11 cellular contexts compared by ENCODE assay signal in genomic region chr2:88735853-88736252, GRCh38. TPM values are rescaled to one million over a fixed set of nuclear protein-coding genes. Genes with fewer than 3 reads are reported as not detected.
A peak's percentile ranks its signal among the peaks of the same experiment; 100 is the strongest.
DNase-seq lines count a peak whose midpoint lies in the region; ATAC-seq and TF ChIP-seq lines count a peak whose summit lies in the region.
"Had no signal": no experiment of that assay in that cellular context is flagged by ENCODE, and none has a peak within 500 bp of the region (broad histone marks: within the 10 kb centered on the region; RNA-seq: fewer than 3 reads in every experiment).

No MANE protein-coding gene starts in this region.

- H4K20me1 ChIP-seq in smooth muscle cell (ENCODE audit: low read depth) (peaks cover 2% of the 10 kb centered on the region), osteoblast (ENCODE audit: insufficient read depth, low read length) (peaks cover 27% of the 10 kb centered on the region)

- no peaks in the 10 kb centered on the region for H3K9me3 ChIP-seq in smooth muscle cell (replicated peaks; ENCODE audit: low read depth)
- H3K9me3 ChIP-seq in gastroesophageal sphincter = no peaks in the 10 kb centered on the region
- H3K9me3 ChIP-seq in osteoblast (ENCODE audit: low read depth, low read length) = no peaks in the 10 kb centered on the region

- no peak for ATAC-seq in memory B cell (ENCODE audit: low read depth)
- peak; percentile 83 for ATAC-seq in stimulated activated naive CD8-positive, alpha-beta T cell treated with anti-CD3 and anti-CD28 coated beads, Interleukin-15, Interleukin-2, amounts not matched to agents 100 U/mL and 50 U/mL, for 24 hours
- ATAC-seq in gastroesophageal sphincter = no peak

- H3F3A ChIP-seq in smooth muscle cell (ENCODE audit: low read depth) = no peaks in the 10 kb centered on the region

- H3K36me3 ChIP-seq in smooth muscle cell (ENCODE audit: low read depth) = peaks cover 6% of the 10 kb centered on the region
- peaks cover 0 to 59% of the 10 kb centered on the region in 2 donors for H3K36me3 ChIP-seq in gastroesophageal sphincter
- peaks cover 5% of the 10 kb centered on the region for H3K36me3 ChIP-seq in osteoblast (ENCODE audit: insufficient read depth, low read length)

- H3K4me2 ChIP-seq in smooth muscle cell (no peak overlapping the region), osteoblast (ENCODE audit: insufficient read depth, low read length) (no peak overlapping the region)

- no peaks in the 10 kb centered on the region for H3K27me3 Mint-ChIP-seq in activated naive CD4-positive, alpha-beta T cell treated with anti-CD3 and anti-CD28 coated beads for 36 hours (ENCODE audit: low read depth)
- H3K27me3 Mint-ChIP-seq in memory B cell = no peaks in the 10 kb centered on the region
- H3K27me3 Mint-ChIP-seq: B cell had no signal

- CTCF ChIA-PET in activated naive CD4-positive, alpha-beta T cell treated with anti-CD3 and anti-CD28 coated beads for 36 hours (lab: Charles Lee) = interaction anchor here (1.5 to 2.0 kb wide), 3 partner anchors 42 to 144 kb away, joined by 4 to 7 read pairs (median 5); no protein-coding TSS in a partner anchor

- TF ChIP-seq CTCF in smooth muscle cell (IDR thresholded peaks at IDR 0.05; ENCODE audit: borderline replicate concordance, insufficient read depth, poor library complexity, severe bottlenecking) = no peak
- TF ChIP-seq CTCF in gastroesophageal sphincter (IDR thresholded peaks at IDR 0.05) = no peak
- TF ChIP-seq CTCF in osteoblast (IDR thresholded peaks at IDR 0.05; ENCODE audit: extremely low read depth, low read depth, low read length) = no peak

- H3K9me3 Mint-ChIP-seq in activated naive CD4-positive, alpha-beta T cell treated with anti-CD3 and anti-CD28 coated beads for 36 hours = no peaks in the 10 kb centered on the region
- no peaks in the 10 kb centered on the region for H3K9me3 Mint-ChIP-seq in memory B cell

- H3K9ac ChIP-seq in smooth muscle cell (ENCODE audit: low read depth) = no peak overlapping the region

- H3K4me1 ChIP-seq in smooth muscle cell (ENCODE audit: low read depth) (no peaks in the 10 kb centered on the region), gastroesophageal sphincter (no peaks in the 10 kb centered on the region), osteoblast (ENCODE audit: insufficient read depth, low read length) (peaks cover 13% of the 10 kb centered on the region)

- TF ChIP-seq EP300 in gastroesophageal sphincter (IDR thresholded peaks at IDR 0.05) = no peak

- no peak overlapping the region for H3K4me3 ChIP-seq in smooth muscle cell
- H3K4me3 ChIP-seq in gastroesophageal sphincter = no peak overlapping the region
- no peak overlapping the region for H3K4me3 ChIP-seq in osteoblast (ENCODE audit: insufficient read depth, low read length)

- no peak overlapping the region for H2AFZ ChIP-seq in smooth muscle cell (ENCODE audit: low read depth)
- no peak overlapping the region for H2AFZ ChIP-seq in osteoblast (ENCODE audit: low read length)

- H3K27ac Mint-ChIP-seq in activated naive CD4-positive, alpha-beta T cell treated with anti-CD3 and anti-CD28 coated beads for 36 hours = peak overlapping the region; percentile 78
- H3K27ac Mint-ChIP-seq in memory B cell = peak overlapping the region; percentile 75
- H3K27ac Mint-ChIP-seq: B cell had no signal

- intact Hi-C loops in activated naive CD4-positive, alpha-beta T cell treated with anti-CD3 and anti-CD28 coated beads for 36 hours (cut with micrococcal nuclease) = no loop called here

- 80% methylated on average over 6 of the region's 6 CpGs for WGBS in smooth muscle cell (ENCODE audit: low lambda C conversion rate)
- WGBS in gastroesophageal sphincter (ENCODE audit: low coverage in 1 of 2), 2 donors = 80 to 94% methylated on average over 1 to 5 of the region's 6 CpGs

- peaks cover 15% of the 10 kb centered on the region for H3K4me1 Mint-ChIP-seq in activated naive CD4-positive, alpha-beta T cell treated with anti-CD3 and anti-CD28 coated beads for 36 hours (ENCODE audit: low read depth)
- H3K4me1 Mint-ChIP-seq in memory B cell = peaks cover 4% of the 10 kb centered on the region

- no peak overlapping the region for H3K4me3 Mint-ChIP-seq in activated naive CD4-positive, alpha-beta T cell treated with anti-CD3 and anti-CD28 coated beads for 36 hours
- H3K4me3 Mint-ChIP-seq in memory B cell = no peak overlapping the region
- H3K4me3 Mint-ChIP-seq: B cell had no signal

- no peaks in the 10 kb centered on the region for H3K27me3 ChIP-seq in smooth muscle cell (ENCODE audit: low read depth)
- H3K27me3 ChIP-seq in gastroesophageal sphincter = no peaks in the 10 kb centered on the region
- no peaks in the 10 kb centered on the region for H3K27me3 ChIP-seq in osteoblast (ENCODE audit: insufficient read depth, low read length)

- no peak for TF ChIP-seq POLR2A in gastroesophageal sphincter (IDR thresholded peaks at IDR 0.05)

- no peak for DNase-seq in activated naive CD4-positive, alpha-beta T cell treated with anti-CD3 and anti-CD28 coated beads for 36 hours
- no peak for DNase-seq in activated naive CD4-positive, alpha-beta T cell (lab: John Stamatoyannopoulos, UW)
- DNase-seq in activated CD4-positive, alpha-beta T cell treated with anti-CD3 and anti-CD28 coated beads, Interleukin-2, amount 50 U/mL, for 4 hours = peak; percentile 18 to 34
- DNase-seq in memory B cell (ENCODE audit: low spot score in 2 of 2) (no peak), smooth muscle cell (lab: John Stamatoyannopoulos, UW; ENCODE audit: unreplicated experiment) (no peak), osteoblast (ENCODE audit: insufficient read length, low spot score, missing footprints) (no peak)
- DNase-seq in stimulated activated naive CD8-positive, alpha-beta T cell treated with anti-CD3 and anti-CD28 coated beads, Interleukin-15, Interleukin-2, amounts not matched to agents 100 U/mL and 50 U/mL, for 24 hours = peak; percentile 43
- DNase-seq: NCI-H2107, retina had no signal

- H3K27ac ChIP-seq in smooth muscle cell (ENCODE audit: low read depth) (no peak overlapping the region), gastroesophageal sphincter (no peak overlapping the region), osteoblast (ENCODE audit: low read depth, low read length) (no peak overlapping the region)

- H3K79me2 ChIP-seq in smooth muscle cell (ENCODE audit: low read depth) (no peaks in the 10 kb centered on the region), osteoblast (ENCODE audit: insufficient read depth, low read length) (no peaks in the 10 kb centered on the region)

- H3K36me3 Mint-ChIP-seq in activated naive CD4-positive, alpha-beta T cell treated with anti-CD3 and anti-CD28 coated beads for 36 hours (ENCODE audit: low read depth) = peaks cover 17% of the 10 kb centered on the region
- peaks cover 15% of the 10 kb centered on the region for H3K36me3 Mint-ChIP-seq in memory B cell

RNA-seq across cellular contexts. Expression of gene RPIA, which starts 44.4 kb away (rescaled TPM):
- total RNA-seq in activated naive CD4-positive, alpha-beta T cell treated with anti-CD3 and anti-CD28 coated beads for 36 hours = 10 to 100 TPM; 67.3 to 70.0 TPM
- 4.8 and 9.9 TPM in 2 replicates for total RNA-seq in smooth muscle cell
- polyA plus RNA-seq in smooth muscle cell = 8.9 and 11.3 TPM in 2 replicates
- total RNA-seq in gastroesophageal sphincter = 1 to 10 TPM; 4.4 to 7.7 (median 6.6) TPM
- 6.2 and 6.8 TPM in 2 replicates for total RNA-seq in osteoblast

Comparison
In these comparisons a context has a peak if more than half of its experiments do, and no peak if none do; other contexts are left out.
1. DNase-seq: peak in activated CD4-positive, alpha-beta T cell treated with anti-CD3 and anti-CD28 coated beads, Interleukin-2, amount 50 U/mL, for 4 hours (2 of 2) and stimulated activated naive CD8-positive, alpha-beta T cell treated with anti-CD3 and anti-CD28 coated beads, Interleukin-15, Interleukin-2, amounts not matched to agents 100 U/mL and 50 U/mL, for 24 hours (single experiment); none in activated naive CD4-positive, alpha-beta T cell treated with anti-CD3 and anti-CD28 coated beads for 36 hours (single experiment), activated naive CD4-positive, alpha-beta T cell (0 of 4), memory B cell (0 of 2), smooth muscle cell (single experiment) and osteoblast (single experiment).